In genomic region chr7:77885155-77885554, GRCh38 we compare ENCODE assay signal across 9 cellular contexts.
"Had no signal": no experiment of that assay in that cellular context is flagged by ENCODE, and none has a peak within 500 bp of the region (broad histone marks: within the 10 kb centered on the region; RNA-seq: fewer than 3 reads in every experiment).

No MANE protein-coding gene starts in this region.

- H3K4me3 ChIP-seq: GM23338 had no signal

- H3K27ac Mint-ChIP-seq: GM23338, H9 had no signal

- H3K4me2 ChIP-seq: GM23338 had no signal

- H3K27ac ChIP-seq: HL-60 had no signal

- ATAC-seq: GM23338 had no signal

- H3K9me3 Mint-ChIP-seq: GM23338, H9 had no signal

- FAIRE-seq: H1, H54, HTR-8/SVneo had no signal

- DNase-seq: H9, HCEC 1CT, IMR-90, KBM-7 had no signal

- H3K4me3 Mint-ChIP-seq: GM23338, H9 had no signal

- H2AFZ ChIP-seq: GM23338 had no signal
